In genomic region chr5:108653201-108653600, GRCh38 we compare ENCODE assay signal across 9 cellular contexts.
"Had no signal": no experiment of that assay in that cellular context is flagged by ENCODE, and none has a peak within 500 bp of the region (broad histone marks: within the 10 kb centered on the region; RNA-seq: fewer than 3 reads in every experiment).

No MANE protein-coding gene starts in this region.

- H3K9me3 ChIP-seq: HAP-1 had no signal

- H3K9ac ChIP-seq: GM23248 had no signal

- H3K27ac ChIP-seq: GM23248, HL-60 had no signal

- H2AFZ ChIP-seq: GM23248 had no signal

- H3K4me3 ChIP-seq: GM23248, HAP-1 had no signal

- H3K36me3 ChIP-seq: HAP-1 had no signal

- DNase-seq: GM23248, GOT3, H7, HFFc6, KBM-7 had no signal

- ATAC-seq: HCT116, HepG2 had no signal

- FAIRE-seq: HepG2 had no signal
